In the genomic region with DNA sequence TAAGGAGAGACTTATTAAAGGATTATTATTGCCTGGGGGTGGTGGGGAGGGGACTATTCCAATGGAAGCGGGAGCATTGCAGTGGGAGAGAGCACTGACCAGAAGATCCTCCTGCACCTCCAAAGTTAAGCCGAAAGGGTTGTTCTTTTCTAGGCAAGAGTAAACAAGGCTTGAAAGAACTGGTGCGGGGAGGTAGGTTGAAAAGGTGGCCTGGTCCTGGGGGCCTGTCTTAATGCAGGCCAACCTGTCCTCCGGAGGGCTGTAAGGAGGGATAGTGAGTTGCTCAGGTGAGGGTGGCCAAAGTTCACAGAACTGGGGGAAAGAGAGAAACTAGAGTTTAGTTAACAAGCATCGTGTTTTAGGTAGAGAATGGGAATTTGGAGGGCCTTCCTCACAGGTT, we compare ENCODE assay signal across 22 cellular contexts.
"Had no signal": no experiment of that assay in that cellular context is flagged by ENCODE, and none has a peak within 500 bp of the region (broad histone marks: within the 10 kb centered on the region; RNA-seq: fewer than 3 reads in every experiment).

No MANE protein-coding gene starts in this region.

- H3K27me3 Mint-ChIP-seq: activated naive CD8-positive, alpha-beta T cell treated with anti-CD3 and anti-CD28 coated beads for 36 hours; T-cell had no signal

- FAIRE-seq: astrocyte, endometrium, keratinocyte had no signal

- H3K4me3 ChIP-seq: coronary artery, heart right ventricle, mucosa of descending colon, spleen, thoracic aorta had no signal

- H3K36me3 Mint-ChIP-seq: activated naive CD8-positive, alpha-beta T cell treated with anti-CD3 and anti-CD28 coated beads for 36 hours; memory B cell; T-cell had no signal

- ATAC-seq: activated T-cell treated with anti-CD3 and anti-CD28 coated beads, Interleukin-2, amount 50 U/mL, for 4 hours; T-cell had no signal

- H3K9me3 ChIP-seq: heart right ventricle, mucosa of descending colon, spleen, thoracic aorta had no signal

- H3K27ac ChIP-seq: coronary artery, heart right ventricle, spleen, thoracic aorta had no signal

- H3K27ac Mint-ChIP-seq: activated naive CD8-positive, alpha-beta T cell treated with anti-CD3 and anti-CD28 coated beads for 36 hours; activated T-helper 2 cell treated with anti-CD3 and anti-CD28 coated beads, Interferon-gamma antibody, Interleukin-2, Interleukin-4, amounts not matched to agents 10 μg/mL and 5 μg/mL and 100 μg/mL, durations not matched to agents 14 hours and 24 hours and 36 hours; memory B cell; T-cell; T-helper 2 cell treated with Interferon-gamma antibody and Interleukin-4, amounts not matched to agents 5 μg/mL and 100 μg/mL, for 36 hours had no signal

- H3K4me3 Mint-ChIP-seq: activated naive CD8-positive, alpha-beta T cell treated with anti-CD3 and anti-CD28 coated beads for 36 hours; activated T-cell treated with anti-CD3 and anti-CD28 coated beads, Interleukin-2, amount 50 U/mL, for 4 hours; memory B cell; T-cell; T-helper 2 cell treated with Interferon-gamma antibody and Interleukin-4, amounts not matched to agents 5 μg/mL and 100 μg/mL, for 36 hours had no signal

- H3K9me3 Mint-ChIP-seq: activated naive CD8-positive, alpha-beta T cell treated with anti-CD3 and anti-CD28 coated beads for 36 hours; activated T-cell treated with anti-CD3 and anti-CD28 coated beads, Interleukin-2, amount 50 U/mL, for 4 hours; activated T-helper 2 cell treated with anti-CD3 and anti-CD28 coated beads, Interferon-gamma antibody, Interleukin-2, Interleukin-4, amounts not matched to agents 10 μg/mL and 5 μg/mL and 100 μg/mL, durations not matched to agents 14 hours and 24 hours and 36 hours; memory B cell; T-cell; T-helper 2 cell treated with Interferon-gamma antibody and Interleukin-4, amounts not matched to agents 5 μg/mL and 100 μg/mL, for 36 hours had no signal

- H3K4me1 Mint-ChIP-seq: activated naive CD8-positive, alpha-beta T cell treated with anti-CD3 and anti-CD28 coated beads for 36 hours; T-cell had no signal

- DNase-seq: activated CD8-positive, alpha-beta memory T cell treated with anti-CD3 and anti-CD28 coated beads for 24 hours; activated CD8-positive, alpha-beta memory T cell treated with anti-CD3 and anti-CD28 coated beads, Interleukin-2, amount 50 U/mL, for 4 hours; activated naive CD4-positive, alpha-beta T cell; activated naive CD8-positive, alpha-beta T cell treated with anti-CD3 and anti-CD28 coated beads for 36 hours; activated T-cell treated with anti-CD3 and anti-CD28 coated beads, Interleukin-2, amount 50 U/mL, for 4 hours; cerebellar nuclear complex; heart right ventricle; left colon; mucosa of descending colon; retina; spleen; stimulated activated CD4-positive, alpha-beta T cell treated with anti-CD3 and anti-CD28 coated beads, Interleukin-4, amount 100 ng/mL, for 1 hour; stimulated activated naive CD4-positive, alpha-beta T cell treated with Interleukin-2 at 50 U/mL for 16 hours; T-cell had no signal

- H3K36me3 ChIP-seq: heart right ventricle, spleen, thoracic aorta had no signal

- H3K27me3 ChIP-seq: heart right ventricle, spleen had no signal
